Comparison of ENCODE assay signal across 1 cellular context in genomic region chr19:56105090-56105701, GRCh38.
TF ChIP-seq lines count a peak whose summit lies in the region.

No MANE protein-coding gene starts in this region.

TF ChIP-seq in GM12878, 131 proteins besides CTCF, POLR2A, EP300 and RAD21 (continued from another document):
- TF ChIP-seq POLR2AphosphoS5 (IDR thresholded peaks at IDR 0.05; ENCODE audit: low read length) (no peak), PRDM15 (CRISPR knock-in tag; IDR thresholded peaks at IDR 0.05) (no peak), PAX5 (IDR thresholded peaks at IDR 0.05; ENCODE audit: borderline replicate concordance, low read depth, low read length) (0 out of 2 replicates have a peak, but pooled peaks have one; percentile 35), RFX5 (IDR thresholded peaks at IDR 0.05; ENCODE audit: low read depth, low read length) (no peak), CHD4 (IDR thresholded peaks at IDR 0.05) (no peak), ZNF384 (IDR thresholded peaks at IDR 0.05; ENCODE audit: borderline replicate concordance, low read depth, low read length) (peak; percentile 71), NFYA (IDR thresholded peaks at IDR 0.05; ENCODE audit: borderline replicate concordance, low read depth, low read length) (no peak), NBN (IDR thresholded peaks at IDR 0.05) (no peak), SREBF2 (IDR thresholded peaks at IDR 0.05; ENCODE audit: low read length) (no peak), RELA (IDR thresholded peaks at IDR 0.05; ENCODE audit: borderline replicate concordance, partially characterized antibody) (no peak), SIN3A (IDR thresholded peaks at IDR 0.05; ENCODE audit: low read depth, low read length) (no peak), MYB (IDR thresholded peaks at IDR 0.05; ENCODE audit: borderline replicate concordance, low read depth, low read length) (no peak), MAX (IDR thresholded peaks at IDR 0.05; ENCODE audit: low read depth, low read length) (no peak), DPF2 (IDR thresholded peaks at IDR 0.05) (no peak), SMAD5 (IDR thresholded peaks at IDR 0.05; ENCODE audit: low read depth) (no peak), ZNF217 (IDR thresholded peaks at IDR 0.05) (no peak), MXI1 (IDR thresholded peaks at IDR 0.05; ENCODE audit: low read depth, low read length) (0 out of 2 replicates have a peak, but pooled peaks have one; percentile 15), CEBPZ (IDR thresholded peaks at IDR 0.05; ENCODE audit: low read depth, low read length) (no peak), NFXL1 (IDR thresholded peaks at IDR 0.05; ENCODE audit: borderline replicate concordance) (no peak), ESRRA (IDR thresholded peaks at IDR 0.05; ENCODE audit: low read length) (no peak)
